ENCODE assay signal across 14 cellular contexts in the genomic region with DNA sequence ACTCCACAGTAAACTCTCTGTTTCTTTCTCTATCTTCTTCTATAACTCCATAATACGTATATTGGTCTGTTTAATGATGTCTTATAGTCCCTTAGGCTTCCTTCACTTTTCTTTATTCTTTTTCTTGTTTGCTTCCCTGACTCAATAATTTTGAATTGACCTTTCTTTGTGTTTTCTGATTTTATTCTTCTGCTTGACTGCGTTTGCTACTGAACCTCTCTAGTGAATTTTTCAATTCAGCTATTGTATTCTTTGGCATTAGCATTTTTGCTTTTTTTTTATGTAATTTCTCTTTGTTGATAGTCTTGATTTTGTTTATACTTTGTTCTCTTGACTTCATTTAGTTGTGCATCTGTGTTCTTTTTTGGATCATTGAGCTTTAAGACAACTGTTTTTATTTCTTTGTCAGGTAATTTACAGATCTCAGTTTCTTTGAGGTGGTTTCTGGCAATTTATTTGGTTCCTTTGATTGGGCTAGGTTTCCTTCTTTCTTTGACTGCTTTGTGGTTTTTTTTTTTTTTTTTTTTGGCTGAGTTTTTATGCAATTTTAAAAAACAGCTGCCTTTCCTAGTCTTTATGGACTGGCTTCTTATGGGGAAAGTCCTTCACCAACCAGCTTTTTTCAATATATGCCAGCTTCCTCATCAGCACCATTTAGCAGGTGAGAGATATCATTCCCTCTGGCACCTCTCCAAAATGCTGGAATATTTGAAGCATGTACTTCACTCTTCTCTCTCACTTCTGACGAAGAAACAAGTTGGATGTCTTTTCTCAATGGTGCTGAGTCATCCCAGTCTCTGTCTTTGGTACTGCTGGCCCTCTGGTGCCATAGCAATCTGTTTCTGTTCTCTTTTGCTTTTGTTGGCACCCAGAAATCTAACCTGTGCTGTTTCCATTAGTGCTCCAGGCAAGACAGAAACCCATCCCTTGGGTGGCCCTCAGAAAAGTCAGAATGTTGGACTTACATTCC. TPM values are rescaled to one million over a fixed set of nuclear protein-coding genes. Genes with fewer than 3 reads are reported as not detected.
DNase-seq lines count a peak whose midpoint lies in the region; ATAC-seq and TF ChIP-seq lines count a peak whose summit lies in the region.
"Had no signal": no experiment of that assay in that cellular context is flagged by ENCODE, and none has a peak within 500 bp of the region (broad histone marks: within the 10 kb centered on the region; RNA-seq: fewer than 3 reads in every experiment).

No MANE protein-coding gene starts in this region.

- TF ChIP-seq CTCF in upper lobe of right lung (IDR thresholded peaks at IDR 0.05) (no peak), adrenal gland (IDR thresholded peaks at IDR 0.05) (no peak)

- intact Hi-C loops in upper lobe of right lung (cut with DNase I) (no loop called here), adrenal gland (cut with DNase I) (no loop called here)

- no peak for TF ChIP-seq RAD21 in Ishikawa (IDR thresholded peaks at IDR 0.05; ENCODE audit: low read depth)

- H3K4me3 ChIP-seq in upper lobe of right lung = no peak overlapping the region
- no peak overlapping the region for H3K4me3 ChIP-seq in adrenal gland
- H3K4me3 ChIP-seq: skin epidermis, thyroid gland had no signal

- H3K4me1 ChIP-seq in upper lobe of right lung (no peaks in the 10 kb centered on the region), adrenal gland (replicated peaks in 1 of 2) (no peaks in the 10 kb centered on the region)
- H3K4me1 ChIP-seq: thyroid gland had no signal

- TF ChIP-seq POLR2A in adrenal gland (IDR thresholded peaks at IDR 0.05) = no peak

- no peaks in the 10 kb centered on the region for H3K27me3 ChIP-seq in upper lobe of right lung
- H3K27me3 ChIP-seq in adrenal gland = no peaks in the 10 kb centered on the region
- H3K27me3 ChIP-seq: thyroid gland had no signal

- peak; percentile 60 for DNase-seq in NCI-H2029 (lab: John Stamatoyannopoulos, UW)
- no peak for DNase-seq in NCI-H2029 treated with DMSO at 0.1 percent for 48 hours (lab: John Stamatoyannopoulos, UW)
- peak; percentile 54 for DNase-seq in amniotic epithelial cell (ENCODE audit: low read depth)
- DNase-seq in iris pigment epithelial cell (ENCODE audit: low read depth) = peak; percentile 65
- DNase-seq in upper lobe of right lung = no peak
- DNase-seq in adrenal gland = no peak
- DNase-seq in amniotic stem cell (lab: John Stamatoyannopoulos, UW) = no peak
- DNase-seq: activated CD4-positive, alpha-beta T cell treated with anti-CD3 and anti-CD28 coated beads for 1 hour; foreskin melanocyte; naive B cell; thyroid gland had no signal

- H3K9me3 ChIP-seq in upper lobe of right lung = no peaks in the 10 kb centered on the region
- H3K9me3 ChIP-seq in adrenal gland (replicated peaks in 1 of 3) = peaks cover 0 to 14% (median 7%) of the 10 kb centered on the region in 3 donors
- H3K9me3 ChIP-seq: thyroid gland had no signal

- H3K27ac ChIP-seq in upper lobe of right lung (no peak overlapping the region), adrenal gland (no peak overlapping the region)
- H3K27ac ChIP-seq: skin epidermis, thyroid gland had no signal

- ATAC-seq in upper lobe of right lung = no peak
- ATAC-seq: activated T-helper 17 cell treated with anti-CD3 and anti-CD28 coated beads, Interleukin-2, amount 50 U/mL, for 72 hours had no signal

- WGBS in adrenal gland, 4 donors = 89 to 94% (median 92%) methylated on average over 3 of the region's 3 CpGs

- H3K36me3 ChIP-seq in upper lobe of right lung (peaks cover 31% of the 10 kb centered on the region), adrenal gland (replicated peaks in 1 of 2) (peaks cover 0 to 7% of the 10 kb centered on the region in 2 donors)

- TF ChIP-seq EP300 in Ishikawa (IDR thresholded peaks at IDR 0.05; ENCODE audit: borderline replicate concordance) = no peak

TF ChIP-seq in Ishikawa, 13 proteins besides CTCF, POLR2A, EP300 and RAD21:
- TF ChIP-seq, protein P1, sequence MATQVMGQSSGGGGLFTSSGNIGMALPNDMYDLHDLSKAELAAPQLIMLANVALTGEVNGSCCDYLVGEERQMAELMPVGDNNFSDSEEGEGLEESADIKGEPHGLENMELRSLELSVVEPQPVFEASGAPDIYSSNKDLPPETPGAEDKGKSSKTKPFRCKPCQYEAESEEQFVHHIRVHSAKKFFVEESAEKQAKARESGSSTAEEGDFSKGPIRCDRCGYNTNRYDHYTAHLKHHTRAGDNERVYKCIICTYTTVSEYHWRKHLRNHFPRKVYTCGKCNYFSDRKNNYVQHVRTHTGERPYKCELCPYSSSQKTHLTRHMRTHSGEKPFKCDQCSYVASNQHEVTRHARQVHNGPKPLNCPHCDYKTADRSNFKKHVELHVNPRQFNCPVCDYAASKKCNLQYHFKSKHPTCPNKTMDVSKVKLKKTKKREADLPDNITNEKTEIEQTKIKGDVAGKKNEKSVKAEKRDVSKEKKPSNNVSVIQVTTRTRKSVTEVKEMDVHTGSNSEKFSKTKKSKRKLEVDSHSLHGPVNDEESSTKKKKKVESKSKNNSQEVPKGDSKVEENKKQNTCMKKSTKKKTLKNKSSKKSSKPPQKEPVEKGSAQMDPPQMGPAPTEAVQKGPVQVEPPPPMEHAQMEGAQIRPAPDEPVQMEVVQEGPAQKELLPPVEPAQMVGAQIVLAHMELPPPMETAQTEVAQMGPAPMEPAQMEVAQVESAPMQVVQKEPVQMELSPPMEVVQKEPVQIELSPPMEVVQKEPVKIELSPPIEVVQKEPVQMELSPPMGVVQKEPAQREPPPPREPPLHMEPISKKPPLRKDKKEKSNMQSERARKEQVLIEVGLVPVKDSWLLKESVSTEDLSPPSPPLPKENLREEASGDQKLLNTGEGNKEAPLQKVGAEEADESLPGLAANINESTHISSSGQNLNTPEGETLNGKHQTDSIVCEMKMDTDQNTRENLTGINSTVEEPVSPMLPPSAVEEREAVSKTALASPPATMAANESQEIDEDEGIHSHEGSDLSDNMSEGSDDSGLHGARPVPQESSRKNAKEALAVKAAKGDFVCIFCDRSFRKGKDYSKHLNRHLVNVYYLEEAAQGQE (IDR thresholded peaks at IDR 0.05; ENCODE audit: low read depth) = peak; percentile 27; the same call in 1 of the 2 replicates
- no peak for TF ChIP-seq YY1 (IDR thresholded peaks at IDR 0.05; ENCODE audit: low read depth)

RNA-seq across cellular contexts. Expression of a gene that starts 17.6 kb away (rescaled TPM):
- 28.1 TPM for total RNA-seq in upper lobe of right lung
- 100 to 1,000 TPM in 1 of 8 donors, 10 to 100 TPM in 7; 21.5 to 125 (median 37.5) TPM for total RNA-seq in adrenal gland
- 10 to 100 TPM; 12.6 to 45.5 (median 18.7) TPM for polyA plus RNA-seq in adrenal gland

RNA-seq across cellular contexts. Expression of a gene that starts 21.3 kb away (rescaled TPM):
- total RNA-seq in upper lobe of right lung = 0.49 TPM
- under 1 TPM in 2 of 8 donors, not detected in 6; 0.09 to 0.22 TPM for total RNA-seq in adrenal gland
- polyA plus RNA-seq in adrenal gland = under 1 TPM; 0.04 to 0.40 (median 0.10) TPM
- total RNA-seq: activated T-helper 17 cell treated with anti-CD3 and anti-CD28 coated beads, Interleukin-2, amount 50 U/mL, for 72 hours had no signal

Comparison
In these comparisons a context has a peak if more than half of its experiments do, and no peak if none do; other contexts are left out.
1. DNase-seq: peak in NCI-H2029 (single experiment), amniotic epithelial cell (single experiment) and iris pigment epithelial cell (single experiment); none in NCI-H2029 treated with DMSO at 0.1 percent for 48 hours (single experiment), upper lobe of right lung (single experiment), adrenal gland (0 of 7) and amniotic stem cell (single experiment).